In genomic region chr1:217331698-217332097, GRCh38 we compare ENCODE assay signal across 18 cellular contexts.
"Had no signal": no experiment of that assay in that cellular context is flagged by ENCODE, and none has a peak within 500 bp of the region (broad histone marks: within the 10 kb centered on the region; RNA-seq: fewer than 3 reads in every experiment).

No MANE protein-coding gene starts in this region.

- H3K27me3 Mint-ChIP-seq: activated naive CD4-positive, alpha-beta T cell treated with anti-CD3 and anti-CD28 coated beads, Interleukin-2, amount 50 U/mL, for 24 hours had no signal

- H3K4me3 ChIP-seq: ascending aorta, body of pancreas had no signal

- ATAC-seq: activated CD8-positive, alpha-beta T cell treated with anti-CD3 and anti-CD28 coated beads, Interleukin-2, amount 10 ng/mL, durations not matched to agents 7 days and 5 days; body of pancreas; WTC11 had no signal

- DNase-seq: activated CD4-positive, alpha-beta T cell treated with anti-CD3 and anti-CD28 coated beads for 48 hours; activated CD4-positive, alpha-beta T cell treated with anti-CD3 and anti-CD28 coated beads, Interleukin-2, amount 50 U/mL, for 4 hours; activated CD4-positive, CD25-positive, alpha-beta regulatory T cell treated with anti-CD3 and anti-CD28 coated beads, Interleukin-2, amount 50 U/mL, for 72 hours; activated CD8-positive, alpha-beta memory T cell treated with anti-CD3 and anti-CD28 coated beads, Interleukin-2, amount 50 U/mL, for 48 hours; activated CD8-positive, alpha-beta T cell treated with anti-CD3 and anti-CD28 coated beads, Interleukin-2, amount 10 ng/mL, durations not matched to agents 7 days and 5 days; activated T-cell treated with anti-CD3 and anti-CD28 coated beads, Interleukin-2, amount 50 U/mL, for 1 hour; MM.1S; NCI-H1436 treated with DMSO at 0.1 percent for 48 hours; NCI-H187; NCI-H2081; NK-92 treated with Interleukin-12 subunit alpha and Interleukin-12 subunit beta, amount 100 ng/mL, for 24 hours; SHP77 treated with DMSO at 0.1 percent for 48 hours; T-helper 9 cell had no signal

- H3K9me3 ChIP-seq: ascending aorta, body of pancreas had no signal

- H3K27ac ChIP-seq: ascending aorta, body of pancreas had no signal

- H3K36me3 ChIP-seq: ascending aorta had no signal

- H3K27ac Mint-ChIP-seq: activated CD8-positive, alpha-beta T cell treated with anti-CD3 and anti-CD28 coated beads, Interleukin-2, amount 10 ng/mL, durations not matched to agents 7 days and 5 days; activated naive CD4-positive, alpha-beta T cell treated with anti-CD3 and anti-CD28 coated beads, Interleukin-2, amount 50 U/mL, for 24 hours; T-helper 1 cell treated with Interleukin-12 subunit alpha and Interleukin-12 subunit beta and Interleukin-4 antibody, amounts not matched to agents 30 μg/mL and 1 μg/mL, for 36 hours; WTC11 had no signal

- H3K36me3 Mint-ChIP-seq: activated naive CD4-positive, alpha-beta T cell treated with anti-CD3 and anti-CD28 coated beads, Interleukin-2, amount 50 U/mL, for 24 hours had no signal

- H3K9me3 Mint-ChIP-seq: T-helper 1 cell treated with Interleukin-12 subunit alpha and Interleukin-12 subunit beta and Interleukin-4 antibody, amounts not matched to agents 30 μg/mL and 1 μg/mL, for 36 hours had no signal

- H3K4me1 ChIP-seq: body of pancreas had no signal

- H3K4me1 Mint-ChIP-seq: activated naive CD4-positive, alpha-beta T cell treated with anti-CD3 and anti-CD28 coated beads, Interleukin-2, amount 50 U/mL, for 24 hours had no signal

- H3K27me3 ChIP-seq: ascending aorta, body of pancreas had no signal

- H3K4me3 Mint-ChIP-seq: activated CD8-positive, alpha-beta T cell treated with anti-CD3 and anti-CD28 coated beads, Interleukin-2, amount 10 ng/mL, durations not matched to agents 7 days and 5 days; activated naive CD4-positive, alpha-beta T cell treated with anti-CD3 and anti-CD28 coated beads, Interleukin-2, amount 50 U/mL, for 24 hours; T-helper 1 cell treated with Interleukin-12 subunit alpha and Interleukin-12 subunit beta and Interleukin-4 antibody, amounts not matched to agents 30 μg/mL and 1 μg/mL, for 36 hours; WTC11 had no signal
